In the genomic region with DNA sequence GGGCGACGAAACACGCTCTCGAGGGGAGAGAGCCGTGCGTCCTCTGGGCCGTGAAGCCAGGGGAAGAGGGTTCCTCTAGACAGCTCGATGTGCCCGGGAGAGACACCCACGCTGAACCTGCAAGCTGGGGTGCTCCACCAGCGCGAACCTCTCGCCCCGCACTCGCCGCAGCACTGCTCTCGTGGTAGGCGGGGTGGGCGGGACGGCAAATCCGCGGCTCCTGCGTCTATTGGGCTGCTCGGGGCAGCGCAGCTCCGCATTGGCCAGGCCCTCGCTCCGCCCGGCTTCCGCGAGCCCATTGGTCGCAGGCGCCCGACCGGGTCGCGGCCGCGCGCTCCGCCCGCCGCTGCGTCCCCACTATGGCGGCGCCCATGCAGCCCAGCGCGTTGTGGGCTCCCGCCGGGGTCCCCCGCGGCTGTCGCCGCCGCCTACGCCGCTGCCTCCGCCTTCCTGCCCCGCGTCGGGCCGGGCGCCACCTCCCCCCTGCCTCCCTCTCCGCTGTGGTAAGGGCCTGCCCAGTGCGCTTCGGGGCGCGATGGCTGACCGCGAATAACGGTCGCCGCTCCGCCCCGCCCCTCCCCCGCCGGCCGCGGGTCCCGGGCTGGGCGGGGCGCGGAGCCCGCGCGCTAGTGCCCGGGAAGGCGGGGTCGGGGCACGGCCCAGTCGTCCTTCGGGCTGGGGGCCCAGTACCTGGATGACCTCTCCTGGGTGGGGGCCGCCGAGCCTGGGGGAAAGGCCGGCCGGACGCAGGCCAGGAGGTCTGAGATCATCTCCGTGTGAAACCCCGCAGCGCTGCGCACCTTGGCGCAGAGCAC, we compare ENCODE assay signal across 8 cellular contexts. TPM values are rescaled to one million over a fixed set of nuclear protein-coding genes. Genes with fewer than 3 reads are reported as not detected.
DNase-seq lines count a peak whose midpoint lies in the region; ATAC-seq lines count a peak whose summit lies in the region.

A gene with protein sequence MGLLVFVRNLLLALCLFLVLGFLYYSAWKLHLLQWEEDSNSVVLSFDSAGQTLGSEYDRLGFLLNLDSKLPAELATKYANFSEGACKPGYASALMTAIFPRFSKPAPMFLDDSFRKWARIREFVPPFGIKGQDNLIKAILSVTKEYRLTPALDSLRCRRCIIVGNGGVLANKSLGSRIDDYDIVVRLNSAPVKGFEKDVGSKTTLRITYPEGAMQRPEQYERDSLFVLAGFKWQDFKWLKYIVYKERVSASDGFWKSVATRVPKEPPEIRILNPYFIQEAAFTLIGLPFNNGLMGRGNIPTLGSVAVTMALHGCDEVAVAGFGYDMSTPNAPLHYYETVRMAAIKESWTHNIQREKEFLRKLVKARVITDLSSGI (plus strand): TSS at position 346 of the 815 bp plus-strand sequence. CDS start 28,727 bp downstream, outside the sequence.

- H3K36me3 ChIP-seq in CD8-positive, alpha-beta memory T cell (ENCODE audit: insufficient read depth, low read length), result peaks cover 16% of the 10 kb centered on the region
- peaks cover 21% of the 10 kb centered on the region for H3K36me3 ChIP-seq in effector memory CD4-positive, alpha-beta T cell (ENCODE audit: control insufficient read depth, insufficient read depth, low read length)
- peaks cover 38 to 39% of the 10 kb centered on the region in 2 experiments for H3K36me3 ChIP-seq in mesenchymal stem cell (ENCODE audit: control insufficient read depth in 1 of 2, insufficient read depth in 2 of 2, low read depth in 1 of 2, low read length in 2 of 2)

- H3K9me3 ChIP-seq in CD8-positive, alpha-beta memory T cell (ENCODE audit: low read length), result no peaks in the 10 kb centered on the region
- H3K9me3 ChIP-seq in effector memory CD4-positive, alpha-beta T cell (ENCODE audit: control insufficient read depth, low read length), result no peaks in the 10 kb centered on the region
- H3K9me3 ChIP-seq in mesenchymal stem cell (ENCODE audit: control insufficient read depth, low read length), result no peaks in the 10 kb centered on the region

- H3K9me3 Mint-ChIP-seq in CD8-positive, alpha-beta memory T cell, result no peaks in the 10 kb centered on the region

- H2AK5ac ChIP-seq in mesenchymal stem cell (ENCODE audit: low read length, severe bottlenecking), result no peak within 1 kb of the TSS

- POLR2A ChIA-PET in CD8-positive, alpha-beta memory T cell (lab: Charles Lee), result interaction anchor here (0.8 to 1.5 kb wide), 2 partner anchors 57 to 337 kb away, joined by 3 to 16 read pairs; partner anchors contain the start of gene KDM4A
- POLR2A ChIA-PET in activated CD8-positive, alpha-beta memory T cell treated with anti-CD3 and anti-CD28 coated beads for 36 hours (lab: Charles Lee), result interaction anchor here (0.7 to 2.8 kb wide), 4 partner anchors 54 to 323 kb away, joined by 3 to 14 read pairs (median 4); partner anchors contain the start of genes KDM4A and SLC6A9

- H2BK5ac ChIP-seq in mesenchymal stem cell (ENCODE audit: low read depth, low read length, poor library complexity, severe bottlenecking), result peak within 1 kb of the TSS; percentile 92

- peak within 1 kb of the TSS; percentile 90 for H3K4me2 ChIP-seq in mesenchymal stem cell (ENCODE audit: low read length, poor library complexity, severe bottlenecking)

- H2BK15ac ChIP-seq in mesenchymal stem cell (ENCODE audit: low read depth, poor library complexity, severe bottlenecking), result peak within 1 kb of the TSS; percentile 88

- peak within 1 kb of the TSS; percentile 76 for H3K27ac ChIP-seq in CD8-positive, alpha-beta memory T cell (ENCODE audit: low read depth, low read length)
- peak within 1 kb of the TSS; percentile 66 for H3K27ac ChIP-seq in effector memory CD4-positive, alpha-beta T cell (ENCODE audit: insufficient read depth, low read length, poor library complexity, severe bottlenecking)
- peak within 1 kb of the TSS; percentile 82 for H3K27ac ChIP-seq in mesenchymal stem cell (ENCODE audit: low read length, poor library complexity, severe bottlenecking)

- peak within 1 kb of the TSS; percentile 95 for H4K8ac ChIP-seq in mesenchymal stem cell (ENCODE audit: low read length)

- CTCF ChIA-PET in CD8-positive, alpha-beta memory T cell (lab: Charles Lee), result no interaction called here
- CTCF ChIA-PET in activated CD8-positive, alpha-beta memory T cell treated with anti-CD3 and anti-CD28 coated beads for 36 hours (lab: Charles Lee), result interaction anchor here (0.5 to 1.9 kb wide), 3 partner anchors 47 to 341 kb away, joined by 3 to 6 read pairs (median 3); no protein-coding TSS in a partner anchor

- peak within 1 kb of the TSS in 1 of 2 experiments; percentile 28 for H3K23ac ChIP-seq in mesenchymal stem cell (ENCODE audit: low read length in 2 of 2)

- H3K27me3 ChIP-seq in CD8-positive, alpha-beta memory T cell (ENCODE audit: insufficient read depth, low read length, poor library complexity, severe bottlenecking), result no peaks in the 10 kb centered on the region
- H3K27me3 ChIP-seq in effector memory CD4-positive, alpha-beta T cell (replicated peaks; ENCODE audit: control insufficient read depth, insufficient read depth, low read length, poor library complexity, severe bottlenecking), result no peaks in the 10 kb centered on the region
- no peaks in the 10 kb centered on the region for H3K27me3 ChIP-seq in mesenchymal stem cell (ENCODE audit: control insufficient read depth in 1 of 2, insufficient read depth in 1 of 2, low read length in 2 of 2)

- peak within 1 kb of the TSS; percentile 53 to 95 for H3K4ac ChIP-seq in mesenchymal stem cell (ENCODE audit: low read depth in 1 of 2, low read length in 2 of 2)

- H3K4me1 ChIP-seq in CD8-positive, alpha-beta memory T cell (ENCODE audit: insufficient read depth, low read length), result peaks cover 18% of the 10 kb centered on the region
- H3K4me1 ChIP-seq in effector memory CD4-positive, alpha-beta T cell (ENCODE audit: control insufficient read depth, insufficient read depth, low read length, poor library complexity, severe bottlenecking), result peaks cover 6% of the 10 kb centered on the region
- H3K4me1 ChIP-seq in mesenchymal stem cell (ENCODE audit: control insufficient read depth, insufficient read depth, low read depth, low read length), result peaks cover 14% of the 10 kb centered on the region

- under 1% methylated on average over 74 of the region's 102 CpGs for WGBS in mesenchymal stem cell

- peak; percentile 92 for ATAC-seq in GM19468 (IDR thresholded peaks at IDR 0.05; ENCODE audit: extremely low read depth, unreplicated experiment)

- peak within 1 kb of the TSS; percentile 92 for H3K9ac ChIP-seq in mesenchymal stem cell (ENCODE audit: low read length)

- peaks cover 13% of the 10 kb centered on the region for H3K79me1 ChIP-seq in mesenchymal stem cell (replicated peaks; ENCODE audit: low read length, poor library complexity, severe bottlenecking)

- peak within 1 kb of the TSS; percentile 79 for H3K4me3 ChIP-seq in CD8-positive, alpha-beta memory T cell (ENCODE audit: low read length)
- H3K4me3 ChIP-seq in effector memory CD4-positive, alpha-beta T cell (ENCODE audit: insufficient read depth, low read depth, low read length, poor library complexity, severe bottlenecking), result peak within 1 kb of the TSS; percentile 73
- peak within 1 kb of the TSS; percentile 88 to 93 for H3K4me3 ChIP-seq in mesenchymal stem cell (ENCODE audit: insufficient read depth in 1 of 2, low read depth in 1 of 2, low read length in 2 of 2)

- peaks cover 0 to 42% (median 4%) of the 10 kb centered on the region in 3 donors for H3K36me3 Mint-ChIP-seq in CD8-positive, alpha-beta memory T cell

- H3K27ac Mint-ChIP-seq in CD8-positive, alpha-beta memory T cell, result peak within 1 kb of the TSS; percentile 46 to 91 (median 83)

- peak within 1 kb of the TSS in 1 of 2 experiments; percentile 86 for H3K14ac ChIP-seq in mesenchymal stem cell (ENCODE audit: low read length in 2 of 2)

- DNase-seq in CD8-positive, alpha-beta memory T cell, result peak; percentile 85 to 92 (median 87)
- peak; percentile 69 for DNase-seq in HS-27A (ENCODE audit: low read depth)
- peak; percentile 90 to 95 for DNase-seq in NOMO-1 (lab: John Stamatoyannopoulos, UW; ENCODE audit: unreplicated experiment in 2 of 2)
- peak; percentile 75 to 83 (median 82) for DNase-seq in effector memory CD4-positive, alpha-beta T cell
- peak; percentile 92 for DNase-seq in mesenchymal stem cell
- DNase-seq in stimulated activated CD8-positive, alpha-beta memory T cell treated with anti-CD3 and anti-CD28 coated beads, Interleukin-12 subunit alpha, Interleukin-12 subunit beta, amount 100 ng/mL, for 24 hours (ENCODE audit: extremely low read depth), result peak; percentile 94

- H2AFZ ChIP-seq in mesenchymal stem cell (ENCODE audit: low read depth, low read length), result peak within 1 kb of the TSS; percentile 88

- H4K91ac ChIP-seq in mesenchymal stem cell (ENCODE audit: low read length), result peak within 1 kb of the TSS; percentile 84

- H3K4me1 Mint-ChIP-seq in CD8-positive, alpha-beta memory T cell, result peaks cover 27 to 36% (median 28%) of the 10 kb centered on the region in 3 donors

- H2BK12ac ChIP-seq in mesenchymal stem cell (ENCODE audit: low read length in 2 of 2), result peak within 1 kb of the TSS in 1 of 2 experiments; percentile 91

- peak within 1 kb of the TSS; percentile 90 to 98 for H3K18ac ChIP-seq in mesenchymal stem cell (ENCODE audit: low read depth in 1 of 2, low read length in 2 of 2)

- no peaks in the 10 kb centered on the region for H3K27me3 Mint-ChIP-seq in CD8-positive, alpha-beta memory T cell

- peak within 1 kb of the TSS; percentile 88 to 94 (median 89) for H3K4me3 Mint-ChIP-seq in CD8-positive, alpha-beta memory T cell

- peak within 1 kb of the TSS; percentile 81 for H2BK120ac ChIP-seq in mesenchymal stem cell (ENCODE audit: low read depth, low read length)

RNA-seq across cellular contexts. Expression of the gene that starts here (rescaled TPM):
- total RNA-seq in CD8-positive, alpha-beta memory T cell, result 10 to 100 TPM in 1 of 2 experiments, 1 to 10 TPM in 1; 9.7 to 10.1 TPM
- polyA plus RNA-seq in CD8-positive, alpha-beta memory T cell, result 9.7 TPM
- 10 to 100 TPM; 10.6 to 12.1 TPM for total RNA-seq in activated CD8-positive, alpha-beta memory T cell treated with anti-CD3 and anti-CD28 coated beads for 36 hours
- polyA plus RNA-seq in mesenchymal stem cell (2013, experiment 1 of 2), result 8.2 TPM
- 8.4 TPM for polyA plus RNA-seq in mesenchymal stem cell (2013, experiment 2 of 2)

Comparison
In these comparisons a context has a peak if more than half of its experiments do, and no peak if none do; other contexts are left out.
1. Peak in every context shown above with its lines: DNase-seq, ATAC-seq, H3K4me3 ChIP-seq and H3K27ac ChIP-seq.